8 cellular contexts compared by ENCODE assay signal in genomic region chr17:82496529-82497434, GRCh38. TPM values are rescaled to one million over a fixed set of nuclear protein-coding genes. Genes with fewer than 3 reads are reported as not detected.
A peak's percentile ranks its signal among the peaks of the same experiment; 100 is the strongest.
DNase-seq lines count a peak whose midpoint lies in the region; ATAC-seq and TF ChIP-seq lines count a peak whose summit lies in the region.

No MANE protein-coding gene starts in this region.

- no peaks in the 10 kb centered on the region for H3K9me2 ChIP-seq in GM23338 (ENCODE audit: insufficient read depth)
- H3K9me2 ChIP-seq in MM.1S (replicated peaks; ENCODE audit: insufficient read depth, low read length): no peaks in the 10 kb centered on the region

- H3K27ac Mint-ChIP-seq in GM23338: no peak overlapping the region

- H3F3A ChIP-seq in GM23338 (replicated peaks; ENCODE audit: low read depth): peaks cover 24% of the 10 kb centered on the region
- peaks cover 51% of the 10 kb centered on the region for H3F3A ChIP-seq in MM.1S (ENCODE audit: insufficient read depth, low read length)

- peak overlapping the region; percentile 64 for H3K4me3 Mint-ChIP-seq in GM23338

- WGBS in stomach, 5 donors: 5 to 17% (median 12%) methylated on average over 38 to 83 of the region's 83 CpGs

- ATAC-seq in DND-41 (ENCODE audit: insufficient read depth, low read depth) (peak; percentile 77), GM23338 (peak; percentile 20)

- TF ChIP-seq EP300 in stomach (IDR thresholded peaks at IDR 0.05): no peak

- peaks cover 34% of the 10 kb centered on the region for H3K4me1 ChIP-seq in DND-41 (ENCODE audit: insufficient read depth, low read length)
- H3K4me1 ChIP-seq in GM23338 (ENCODE audit: insufficient read depth): peaks cover 17% of the 10 kb centered on the region
- peaks cover 33% of the 10 kb centered on the region for H3K4me1 ChIP-seq in MM.1S (ENCODE audit: low read length)
- peaks cover 34% of the 10 kb centered on the region for H3K4me1 ChIP-seq in SJSA1 (replicated peaks)
- peaks cover 5% of the 10 kb centered on the region for H3K4me1 ChIP-seq in neuron (ENCODE audit: insufficient read depth, low read length)
- H3K4me1 ChIP-seq in stomach: peaks cover 11 to 61% (median 43%) of the 10 kb centered on the region in 4 donors

- peaks cover 6% of the 10 kb centered on the region; the same call in 1 of the 3 replicates for H3K36me3 Mint-ChIP-seq in GM23338 (ENCODE audit: low read depth)

- H3K9ac ChIP-seq in DND-41 (ENCODE audit: low read depth, low read length) (peak overlapping the region; percentile 85), MM.1S (ENCODE audit: low read length) (peak overlapping the region; percentile 54; the same call in 1 of the 2 replicates)

- peaks cover 8% of the 10 kb centered on the region; the same call in 2 of the 3 replicates for H3K4me1 Mint-ChIP-seq in GM23338

- peaks cover 44% of the 10 kb centered on the region for H3K27me3 Mint-ChIP-seq in GM23338 (ENCODE audit: insufficient read depth, low read depth, poor library complexity)

- no peaks in the 10 kb centered on the region for H4K20me1 ChIP-seq in DND-41 (ENCODE audit: insufficient read depth, low read length)
- H4K20me1 ChIP-seq in GM23338 (replicated peaks; ENCODE audit: insufficient read depth): no peaks in the 10 kb centered on the region
- no peaks in the 10 kb centered on the region for H4K20me1 ChIP-seq in MM.1S (ENCODE audit: insufficient read depth, low read length)

- H3K36me3 ChIP-seq in DND-41 (ENCODE audit: insufficient read depth, low read length) (no peaks in the 10 kb centered on the region), GM23338 (ENCODE audit: insufficient read depth) (no peaks in the 10 kb centered on the region), MM.1S (replicated peaks; ENCODE audit: insufficient read depth, low read length) (no peaks in the 10 kb centered on the region), SJSA1 (no peaks in the 10 kb centered on the region), neuron (ENCODE audit: insufficient read depth, low read length) (no peaks in the 10 kb centered on the region), stomach (no peaks in the 10 kb centered on the region)

- no peak for TF ChIP-seq POLR2A in stomach (IDR thresholded peaks at IDR 0.05)

- H3K79me2 ChIP-seq in DND-41 (ENCODE audit: insufficient read depth, low read length) (peaks cover 6% of the 10 kb centered on the region; the same call in 1 of the 2 replicates), GM23338 (replicated peaks; ENCODE audit: insufficient read depth) (no peaks in the 10 kb centered on the region), MM.1S (ENCODE audit: low read length) (no peaks in the 10 kb centered on the region)

- H3K4me2 ChIP-seq in DND-41 (ENCODE audit: insufficient read depth, low read length): peak overlapping the region; percentile 70
- H3K4me2 ChIP-seq in GM23338: peak overlapping the region; percentile 80
- peak overlapping the region; percentile 79 for H3K4me2 ChIP-seq in MM.1S (ENCODE audit: low read depth, low read length)

- H2AFZ ChIP-seq in DND-41 (ENCODE audit: low read depth, low read length) (peak overlapping the region; percentile 91), GM23338 (peak overlapping the region; percentile 76; the same call in 1 of the 2 replicates), MM.1S (ENCODE audit: low read length) (peak overlapping the region; percentile 56), neuron (ENCODE audit: low read depth, low read length) (peak overlapping the region; percentile 59)

- peaks cover 6% of the 10 kb centered on the region; the same call in 2 of the 3 replicates for H3K9me3 Mint-ChIP-seq in GM23338

- intact Hi-C loops in stomach (cut with DNase I; ENCODE audit: low total_unique reads): loop anchor here (10.0 kb wide), 1 partner anchor 58 kb away; no protein-coding TSS in a partner anchor

- H3K27ac ChIP-seq in DND-41 (ENCODE audit: low read length) (peak overlapping the region; percentile 92), GM23338 (ENCODE audit: low read depth) (no peak overlapping the region), MM.1S (ENCODE audit: low read length) (peak overlapping the region; percentile 57; the same call in 1 of the 2 replicates), SJSA1 (peak overlapping the region; percentile 69), stomach (peak overlapping the region; percentile 67 to 91 (median 86))

- DNase-seq in DND-41 (peak; percentile 92), GM23338 (ENCODE audit: low spot score) (peak; percentile 92), MM.1S (peak; percentile 94), SJSA1 (ENCODE audit: low read depth in 1 of 2, low spot score in 2 of 2) (peak; percentile 94 to 99), foreskin melanocyte (peak; percentile 90), stomach (peak; percentile 97)
- DNase-seq in activated naive CD4-positive, alpha-beta T cell treated with Interleukin-2 at 50 U/mL for 16 hours: peak; percentile 91

- no peaks in the 10 kb centered on the region for H3K27me3 ChIP-seq in DND-41 (ENCODE audit: insufficient read depth, low read length, poor library complexity)
- peaks cover 28% of the 10 kb centered on the region for H3K27me3 ChIP-seq in GM23338 (ENCODE audit: insufficient read depth)
- H3K27me3 ChIP-seq in MM.1S (replicated peaks; ENCODE audit: insufficient read depth, low read length): no peaks in the 10 kb centered on the region
- no peaks in the 10 kb centered on the region for H3K27me3 ChIP-seq in SJSA1 (replicated peaks)
- no peaks in the 10 kb centered on the region for H3K27me3 ChIP-seq in neuron (ENCODE audit: insufficient read depth, low read length)
- H3K27me3 ChIP-seq in stomach: no peaks in the 10 kb centered on the region

- H3K4me3 ChIP-seq in DND-41 (ENCODE audit: low read depth in 1 of 2, low read length in 2 of 2) (peak overlapping the region; percentile 52 to 75), GM23338 (peak overlapping the region; percentile 62), MM.1S (ENCODE audit: low read length) (peak overlapping the region; percentile 56), SJSA1 (peak overlapping the region; percentile 61), neuron (ENCODE audit: low read length) (peak overlapping the region; percentile 57), stomach (peak overlapping the region; percentile 56 to 64 (median 62))

- no peak for TF ChIP-seq CTCF in DND-41 (IDR thresholded peaks at IDR 0.05; ENCODE audit: borderline replicate concordance, extremely low read depth, low read length, poor library complexity, severe bottlenecking)
- TF ChIP-seq CTCF in GM23338 (conservative IDR thresholded peaks at IDR 0.05; ENCODE audit: low read depth in 2 of 2): no peak
- TF ChIP-seq CTCF in MM.1S (IDR thresholded peaks at IDR 0.05; ENCODE audit: low read length): no peak
- TF ChIP-seq CTCF in stomach (IDR thresholded peaks at IDR 0.05): no peak

- H3K9me3 ChIP-seq in DND-41 (ENCODE audit: insufficient read depth, low read length, severe bottlenecking) (no peaks in the 10 kb centered on the region), MM.1S (replicated peaks; ENCODE audit: insufficient read depth, low read length) (no peaks in the 10 kb centered on the region), SJSA1 (replicated peaks) (no peaks in the 10 kb centered on the region), neuron (ENCODE audit: low read length) (no peaks in the 10 kb centered on the region), stomach (no peaks in the 10 kb centered on the region)

TF ChIP-seq in GM23338, 12 proteins besides CTCF, POLR2A, EP300 and RAD21 (continues in another document):
- no peak for TF ChIP-seq EZH2 (IDR thresholded peaks at IDR 0.05; ENCODE audit: low read depth, unreplicated experiment)
- TF ChIP-seq ZNF114 (CRISPR knock-in tag; IDR thresholded peaks at IDR 0.05): no peak
- TF ChIP-seq JUNB (IDR thresholded peaks at IDR 0.05; ENCODE audit: unreplicated experiment): no peak
- TF ChIP-seq POLR2AphosphoS5 (IDR thresholded peaks at IDR 0.05; ENCODE audit: low read depth): peak; percentile 72; the same call in 1 of the 2 replicates
- no peak for TF ChIP-seq NANOG (IDR thresholded peaks at IDR 0.05; ENCODE audit: borderline replicate concordance)
- TF ChIP-seq ETS1 (IDR thresholded peaks at IDR 0.05): no peak

RNA-seq across cellular contexts. Expression of gene FOXK2, which starts 22.8 kb away (rescaled TPM):
- total RNA-seq in GM23338 (2014; rRNA removed; shearing (Covaris generic)): 62.4 and 66.0 TPM in 2 replicates
- polyA plus RNA-seq in GM23338 (2016; fragmentation: Nextera tagmentation; extraction: Ambion mirVana) (12.2 and 12.3 TPM in 2 replicates), stomach (10 to 100 TPM; 12.8 to 15.6 (median 15.0) TPM)
- 39.3 and 54.9 TPM in 2 replicates for total RNA-seq in SJSA1 (2014; rRNA removed; shearing (Covaris generic))
- total RNA-seq in stomach: 10 to 100 TPM; 31.7 to 71.8 (median 36.7) TPM

RNA-seq across cellular contexts. Expression of gene NARF, which starts 38.2 kb away (rescaled TPM):
- 66.1 and 83.8 TPM in 2 replicates for total RNA-seq in GM23338 (2014; rRNA removed; shearing (Covaris generic))
- polyA plus RNA-seq in GM23338 (2016; fragmentation: Nextera tagmentation; extraction: Ambion mirVana) (67.1 and 69.5 TPM in 2 replicates), stomach (10 to 100 TPM; 71.9 to 78.2 (median 78.1) TPM)
- total RNA-seq in SJSA1 (2014; rRNA removed; shearing (Covaris generic)): 41.6 and 58.5 TPM in 2 replicates
- 10 to 100 TPM; 29.4 to 83.9 (median 36.2) TPM for total RNA-seq in stomach

RNA-seq across cellular contexts. Expression of gene CYBC1, which starts 46.2 kb away (rescaled TPM):
- total RNA-seq in GM23338 (2014; rRNA removed; shearing (Covaris generic)): 61.2 and 72.4 TPM in 2 replicates
- polyA plus RNA-seq in GM23338 (2016; fragmentation: Nextera tagmentation; extraction: Ambion mirVana): 22.5 and 24.7 TPM in 2 replicates
- 71.4 and 106 TPM in 2 replicates for total RNA-seq in SJSA1 (2014; rRNA removed; shearing (Covaris generic))
- total RNA-seq in stomach: 100 to 1,000 TPM in 2 of 5 donors, 10 to 100 TPM in 3; 41.5 to 196 (median 53.0) TPM
- 10 to 100 TPM; 35.9 to 43.4 (median 40.3) TPM for polyA plus RNA-seq in stomach
